Comparison of ENCODE assay signal across 14 cellular contexts in genomic region chr5:125847561-125847960, GRCh38.
A peak's percentile ranks its signal among the peaks of the same experiment; 100 is the strongest.
DNase-seq lines count a peak whose midpoint lies in the region; TF ChIP-seq lines count a peak whose summit lies in the region.
"Had no signal": no experiment of that assay in that cellular context is flagged by ENCODE, and none has a peak within 500 bp of the region (broad histone marks: within the 10 kb centered on the region; RNA-seq: fewer than 3 reads in every experiment).

No MANE protein-coding gene starts in this region.

- peaks cover 9% of the 10 kb centered on the region for H3K27me3 Mint-ChIP-seq in nephron progenitor cell (ENCODE audit: low read depth, poor library complexity)
- H3K27me3 Mint-ChIP-seq: B cell; CD4-positive, CD25-positive, alpha-beta regulatory T cell had no signal

- H3K4me3 Mint-ChIP-seq in nephron progenitor cell = no peak overlapping the region
- H3K4me3 Mint-ChIP-seq: B cell; CD4-positive, CD25-positive, alpha-beta regulatory T cell; CD8-positive, alpha-beta T cell; H9 had no signal

- H3K9me3 Mint-ChIP-seq in nephron progenitor cell = peaks cover 43% of the 10 kb centered on the region

- no peak for TF ChIP-seq CTCF in nephron progenitor cell (IDR thresholded peaks at IDR 0.05)

- DNase-seq in DMS53 (lab: John Stamatoyannopoulos, UW) = peak; percentile 7
- DNase-seq in DMS53 treated with DMSO at 0.1 percent for 48 hours (lab: John Stamatoyannopoulos, UW; ENCODE audit: unreplicated experiment) = no peak
- peak; percentile 27 for DNase-seq in kidney glomerular epithelial cell (lab: John Stamatoyannopoulos, UW)
- DNase-seq in nephron progenitor cell = no peak
- DNase-seq in germinal center (ENCODE audit: low spot score) = no peak
- no peak for DNase-seq in T-helper 9 cell
- DNase-seq in retina = no peak
- DNase-seq: Caco-2; CD4-positive, CD25-positive, alpha-beta regulatory T cell; CD8-positive, alpha-beta T cell; DMS 273 treated with DMSO at 0.1 percent for 48 hours; DND-41; H9 had no signal

- peak overlapping the region; percentile 73 for H3K27ac Mint-ChIP-seq in nephron progenitor cell
- H3K27ac Mint-ChIP-seq: B cell; CD8-positive, alpha-beta T cell; H9 had no signal

- H3K4me1 Mint-ChIP-seq in nephron progenitor cell = peaks cover 20% of the 10 kb centered on the region
- H3K4me1 Mint-ChIP-seq: B cell; CD4-positive, CD25-positive, alpha-beta regulatory T cell had no signal

- H3K36me3 Mint-ChIP-seq in nephron progenitor cell (ENCODE audit: low read depth) = peaks cover 21% of the 10 kb centered on the region
- H3K36me3 Mint-ChIP-seq: CD4-positive, CD25-positive, alpha-beta regulatory T cell; CD8-positive, alpha-beta T cell had no signal

Comparison
In these comparisons a context has a peak if more than half of its experiments do, and no peak if none do; other contexts are left out.
1. DNase-seq: peak in DMS53 (single experiment) and kidney glomerular epithelial cell (single experiment); none in DMS53 treated with DMSO at 0.1 percent for 48 hours (single experiment), nephron progenitor cell (single experiment), germinal center (single experiment), T-helper 9 cell (single experiment) and retina (single experiment).